In the genomic region with DNA sequence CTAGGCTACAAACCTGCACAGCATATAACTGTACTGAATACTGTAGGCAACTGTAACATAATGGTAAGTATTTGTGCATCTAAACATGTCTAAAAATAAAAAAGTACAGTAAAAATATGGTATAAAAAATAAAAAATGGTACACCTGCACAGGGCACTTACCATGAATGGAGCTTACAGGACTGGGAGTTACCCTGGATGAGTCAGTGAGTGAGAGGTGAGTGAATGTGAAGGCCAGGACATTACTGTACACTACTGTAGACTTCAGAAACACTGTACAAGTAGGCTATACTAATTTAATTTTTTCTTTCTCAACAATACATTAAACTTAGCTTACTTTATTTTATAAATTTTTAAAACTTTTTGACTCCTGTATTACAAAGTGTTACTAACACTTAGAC, we compare ENCODE assay signal across 29 cellular contexts.
"Had no signal": no experiment of that assay in that cellular context is flagged by ENCODE, and none has a peak within 500 bp of the region (broad histone marks: within the 10 kb centered on the region; RNA-seq: fewer than 3 reads in every experiment).

No MANE protein-coding gene starts in this region.

- H3K27me3 ChIP-seq: left lung, ovary, right atrium auricular region, right lobe of liver, tibial nerve, uterus had no signal

- ATAC-seq: left colon; left lung; lower lobe of right lung; mucosa of descending colon; naive thymus-derived CD4-positive, alpha-beta T cell; natural killer cell treated with Interleukin-12 subunit alpha and Interleukin-12 subunit beta and Interleukin-15 and Interleukin-18, amount 100 ng/mL, for 72 hours; right lobe of liver; stimulated activated memory B cell treated with anti-CD40 and anti-IgM and Interleukin-4, amounts not matched to agents 10 μg/mL and 1 μg/mL and 100 μg/mL, for 72 hours; stimulated activated naive CD8-positive, alpha-beta T cell treated with anti-CD3 and anti-CD28 coated beads, Interleukin-15, amount 100 ng/mL, for 72 hours had no signal

- H3K4me1 ChIP-seq: left lung, lower lobe of right lung, right atrium auricular region, right lobe of liver, tibial nerve had no signal

- H3K27ac ChIP-seq: left lung, lower lobe of right lung, ovary, right atrium auricular region, right lobe of liver, tibial nerve, uterus had no signal

- DNase-seq: hypothalamus; immature natural killer cell; kidney; left colon; left lung; lower lobe of right lung; mammary epithelial cell; mesenchymal stem cell; mucosa of descending colon; naive thymus-derived CD4-positive, alpha-beta T cell; ovary; right lobe of liver; stimulated activated CD4-positive, alpha-beta T cell treated with anti-CD3 and anti-CD28 coated beads, Interleukin-1b, Interleukin-23, amount 100 ng/mL, for 48 hours; stimulated activated CD4-positive, alpha-beta T cell treated with anti-CD3 and anti-CD28 coated beads, Interleukin-2, amount 100 ng/mL, for 48 hours; stimulated activated CD4-positive, alpha-beta T cell treated with anti-CD3 and anti-CD28 coated beads, Interleukin-4, amount 100 ng/mL, for 4 hours; stimulated activated CD8-positive, alpha-beta memory T cell treated with anti-CD3 and anti-CD28 coated beads, Interleukin-4, amount 100 ng/mL, for 48 hours; stimulated activated naive CD4-positive, alpha-beta T cell treated with Interleukin-2 at 50 U/mL for 16 hours; stimulated activated naive CD8-positive, alpha-beta T cell treated with anti-CD3 and anti-CD28 coated beads, Interleukin-15, amount 100 ng/mL, for 72 hours; substantia nigra; uterus had no signal

- H3K4me2 ChIP-seq: smooth muscle cell had no signal

- H3K36me3 Mint-ChIP-seq: immature natural killer cell; mesothelial cell of epicardium; naive thymus-derived CD4-positive, alpha-beta T cell; natural killer cell treated with Interleukin-12 subunit alpha and Interleukin-12 subunit beta and Interleukin-15 and Interleukin-18, amount 100 ng/mL, for 72 hours; stimulated activated memory B cell treated with anti-CD40 and anti-IgM and Interleukin-4, amounts not matched to agents 10 μg/mL and 1 μg/mL and 100 μg/mL, for 72 hours; type B pancreatic cell had no signal

- H3K4me3 Mint-ChIP-seq: immature natural killer cell; mesothelial cell of epicardium; naive thymus-derived CD4-positive, alpha-beta T cell; natural killer cell treated with Interleukin-12 subunit alpha and Interleukin-12 subunit beta and Interleukin-15 and Interleukin-18, amount 100 ng/mL, for 72 hours; stimulated activated memory B cell treated with anti-CD40 and anti-IgM and Interleukin-4, amounts not matched to agents 10 μg/mL and 1 μg/mL and 100 μg/mL, for 72 hours; stimulated activated naive CD8-positive, alpha-beta T cell treated with anti-CD3 and anti-CD28 coated beads, Interleukin-15, amount 100 ng/mL, for 72 hours; type B pancreatic cell had no signal

- H3K36me3 ChIP-seq: left lung, lower lobe of right lung, ovary, right atrium auricular region, right lobe of liver, tibial nerve, uterus had no signal

- H3K4me3 ChIP-seq: left lung, lower lobe of right lung, mucosa of descending colon, ovary, right atrium auricular region, right lobe of liver, smooth muscle cell, tibial nerve, uterus had no signal

- H3K9me3 Mint-ChIP-seq: immature natural killer cell; natural killer cell treated with Interleukin-12 subunit alpha and Interleukin-12 subunit beta and Interleukin-15 and Interleukin-18, amount 100 ng/mL, for 72 hours; stimulated activated memory B cell treated with anti-CD40 and anti-IgM and Interleukin-4, amounts not matched to agents 10 μg/mL and 1 μg/mL and 100 μg/mL, for 72 hours; stimulated activated naive CD8-positive, alpha-beta T cell treated with anti-CD3 and anti-CD28 coated beads, Interleukin-15, amount 100 ng/mL, for 72 hours; type B pancreatic cell had no signal

- H3K9me3 ChIP-seq: left lung, lower lobe of right lung, mucosa of descending colon, ovary, right atrium auricular region, right lobe of liver, tibial nerve, uterus had no signal

- FAIRE-seq: islet of Langerhans, kidney had no signal

- H3K4me1 Mint-ChIP-seq: naive thymus-derived CD4-positive, alpha-beta T cell; stimulated activated memory B cell treated with anti-CD40 and anti-IgM and Interleukin-4, amounts not matched to agents 10 μg/mL and 1 μg/mL and 100 μg/mL, for 72 hours; stimulated activated naive CD8-positive, alpha-beta T cell treated with anti-CD3 and anti-CD28 coated beads, Interleukin-15, amount 100 ng/mL, for 72 hours had no signal

- H3K27me3 Mint-ChIP-seq: progenitor cell of endocrine pancreas, type B pancreatic cell had no signal

- H3K27ac Mint-ChIP-seq: immature natural killer cell; mesothelial cell of epicardium; naive thymus-derived CD4-positive, alpha-beta T cell; natural killer cell treated with Interleukin-12 subunit alpha and Interleukin-12 subunit beta and Interleukin-15 and Interleukin-18, amount 100 ng/mL, for 72 hours; progenitor cell of endocrine pancreas; stimulated activated memory B cell treated with anti-CD40 and anti-IgM and Interleukin-4, amounts not matched to agents 10 μg/mL and 1 μg/mL and 100 μg/mL, for 72 hours; stimulated activated naive CD8-positive, alpha-beta T cell treated with anti-CD3 and anti-CD28 coated beads, Interleukin-15, amount 100 ng/mL, for 72 hours; type B pancreatic cell had no signal
